Comparison of ENCODE assay signal across 8 cellular contexts in genomic region chr5:5421961-5422818, GRCh38. TPM values are rescaled to one million over a fixed set of nuclear protein-coding genes. Genes with fewer than 3 reads are reported as not detected.
DNase-seq lines count a peak whose midpoint lies in the region; ATAC-seq and TF ChIP-seq lines count a peak whose summit lies in the region.

Gene ICE1 (plus strand): TSS chr5:5422677. CDS start chr5:5422916, 239 bp downstream.

- TF ChIP-seq CTCF in CD8-positive, alpha-beta T cell (IDR thresholded peaks at IDR 0.05): no peak
- no peak for TF ChIP-seq CTCF in lung (IDR thresholded peaks at IDR 0.05; ENCODE audit: control extremely low read depth, extremely low read depth)

- peaks cover 18% of the 10 kb centered on the region for H3K4me1 Mint-ChIP-seq in CD8-positive, alpha-beta T cell (ENCODE audit: low read depth)

- POLR2A ChIA-PET in CD8-positive, alpha-beta T cell (lab: Charles Lee): interaction anchor here (0.8 to 1.6 kb wide), 13 partner anchors 9 to 1295 kb away, joined by 3 to 9 read pairs (median 3); partner anchors contain the start of genes MED10, NSUN2 and SRD5A1

- WGBS in lung, 2 donors: 0 to 1% methylated on average over 59 to 71 of the region's 71 CpGs

- no peaks in the 10 kb centered on the region for H3K27me3 ChIP-seq in CD8-positive, alpha-beta T cell (ENCODE audit: insufficient read depth, low read length)
- no peaks in the 10 kb centered on the region for H3K27me3 ChIP-seq in lung (ENCODE audit: control insufficient read depth, insufficient read depth)

- no peaks in the 10 kb centered on the region for H3K9me3 Mint-ChIP-seq in CD8-positive, alpha-beta T cell

- no peaks in the 10 kb centered on the region for H3K9me3 ChIP-seq in CD8-positive, alpha-beta T cell (ENCODE audit: low read length)
- no peaks in the 10 kb centered on the region for H3K9me3 ChIP-seq in lung (ENCODE audit: control insufficient read depth in 2 of 2, insufficient read depth in 1 of 2, low read length in 1 of 2)

- peak within 1 kb of the TSS; percentile 99 for H3K27ac Mint-ChIP-seq in CD8-positive, alpha-beta T cell

- H3K27ac ChIP-seq in CD8-positive, alpha-beta T cell (ENCODE audit: low read depth, low read length): peak within 1 kb of the TSS; percentile 96
- peak within 1 kb of the TSS; percentile 93 to 95 for H3K27ac ChIP-seq in lung (ENCODE audit: low read depth in 1 of 2, low read length in 1 of 2)

- no peak within 1 kb of the TSS for H3K4me3 Mint-ChIP-seq in CD8-positive, alpha-beta T cell

- H3K27me3 Mint-ChIP-seq in CD8-positive, alpha-beta T cell (ENCODE audit: low read depth): no peaks in the 10 kb centered on the region

- CTCF ChIA-PET in CD8-positive, alpha-beta T cell (lab: Charles Lee): interaction anchor here (1.0 to 1.3 kb wide), 2 partner anchors 72 to 78 kb away, joined by 3 read pairs; no protein-coding TSS in a partner anchor

- no peaks in the 10 kb centered on the region for H3K36me3 ChIP-seq in CD8-positive, alpha-beta T cell (ENCODE audit: insufficient read depth, low read length)
- H3K36me3 ChIP-seq in lung (ENCODE audit: control insufficient read depth in 2 of 2, insufficient read depth in 2 of 2, low read length in 2 of 2): no peaks in the 10 kb centered on the region

- peaks cover 17% of the 10 kb centered on the region for H3K36me3 Mint-ChIP-seq in CD8-positive, alpha-beta T cell

- peak; percentile 87 for ATAC-seq in CD8-positive, alpha-beta T cell
- ATAC-seq in GM19467 (IDR thresholded peaks at IDR 0.05; ENCODE audit: unreplicated experiment) (peak; percentile 74), lung (ENCODE audit: insufficient read depth, low FRiP score) (peak; percentile 97)

- DNase-seq in CD8-positive, alpha-beta T cell: peak; percentile 91 to 97 (median 93)
- DNase-seq in HS-27A (ENCODE audit: low read depth): peak; percentile 97
- DNase-seq in NK-92 (lab: John Stamatoyannopoulos, UW; ENCODE audit: unreplicated experiment): peak; percentile 51
- DNase-seq in activated CD8-positive, alpha-beta memory T cell treated with anti-CD3 and anti-CD28 coated beads for 1 hour (ENCODE audit: extremely low read depth in 1 of 2, low read depth in 1 of 2): peak; percentile 89 to 91
- peak; percentile 96 for DNase-seq in effector CD4-positive, alpha-beta T cell
- peak; percentile 98 for DNase-seq in lung (ENCODE audit: low spot score)
- DNase-seq in stimulated activated CD4-positive, alpha-beta T cell treated with anti-CD3 and anti-CD28 coated beads, TNF-alpha, amount 100 ng/mL, for 4 hours (ENCODE audit: low read depth in 3 of 3): peak; percentile 81 to 92 (median 87)

- intact Hi-C loops in CD8-positive, alpha-beta T cell (cut with DNase I, micrococcal nuclease): loop anchor here (1.0 to 2.0 kb wide), 5 partner anchors 72 to 1291 kb away; partner anchors contain the start of genes NSUN2 (in 2 of the 2), SRD5A1 (in 2 of the 2), MED10 (in 1 of the 2) and TENT4A (in 1 of the 2)

- H3K4me3 ChIP-seq in CD8-positive, alpha-beta T cell (ENCODE audit: low read depth, low read length): peak within 1 kb of the TSS; percentile 84
- peak within 1 kb of the TSS; percentile 98 for H3K4me3 ChIP-seq in lung

- H3K4me1 ChIP-seq in CD8-positive, alpha-beta T cell (ENCODE audit: insufficient read depth, low read length): peaks cover 42% of the 10 kb centered on the region
- peaks cover 9 to 24% of the 10 kb centered on the region in 2 donors for H3K4me1 ChIP-seq in lung (ENCODE audit: control insufficient read depth in 2 of 2, insufficient read depth in 2 of 2, low read length in 2 of 2)

RNA-seq across cellular contexts. Expression of gene ICE1, which starts in this region (rescaled TPM):
- total RNA-seq in CD8-positive, alpha-beta T cell: 10 to 100 TPM; 48.3 to 52.8 TPM
- total RNA-seq in lung: 10 to 100 TPM; 21.7 to 33.3 TPM
- 1 to 10 TPM; 4.9 to 7.9 TPM for polyA plus RNA-seq in lung

Comparison
In these comparisons a context has a peak if more than half of its experiments do, and no peak if none do; other contexts are left out.
1. Peak in every context shown above with its lines: DNase-seq, ATAC-seq, H3K4me3 ChIP-seq and H3K27ac ChIP-seq.